ENCODE assay signal across 16 cellular contexts in genomic region chr6:40042232-40042631, GRCh38.
"Had no signal": no experiment of that assay in that cellular context is flagged by ENCODE, and none has a peak within 500 bp of the region (broad histone marks: within the 10 kb centered on the region; RNA-seq: fewer than 3 reads in every experiment).

No MANE protein-coding gene starts in this region.

- ATAC-seq: activated T-helper 17 cell treated with anti-CD3 and anti-CD28 coated beads, Interleukin-2, amount 50 U/mL, for 72 hours; stimulated activated naive CD8-positive, alpha-beta T cell treated with anti-CD3 and anti-CD28 coated beads, Interleukin-15, amount 100 ng/mL, for 72 hours had no signal

- H3K36me3 ChIP-seq: right atrium auricular region, thoracic aorta had no signal

- DNase-seq: activated B cell treated with CpG ODN at 0.5 μM for 24 hours; activated CD4-positive, alpha-beta T cell treated with anti-CD3 and anti-CD28 coated beads, Interleukin-2, amount 10 ng/mL, durations not matched to agents 7 days and 5 days; activated CD8-positive, alpha-beta memory T cell treated with anti-CD3 and anti-CD28 coated beads for 24 hours; activated naive CD4-positive, alpha-beta T cell treated with anti-CD3 and anti-CD28 coated beads for 36 hours; caudate nucleus; cortex of kidney; effector CD8-positive, alpha-beta T cell; hypothalamus; stimulated activated CD4-positive, alpha-beta T cell treated with anti-CD3 and anti-CD28 coated beads, Interleukin-4, amount 100 ng/mL, for 4 hours; stimulated activated naive CD8-positive, alpha-beta T cell treated with anti-CD3 and anti-CD28 coated beads, Interleukin-15, amount 100 ng/mL, for 72 hours had no signal

- FAIRE-seq: TTC549, urothelium cell line had no signal

- H3K27me3 ChIP-seq: right atrium auricular region had no signal

- H3K4me3 ChIP-seq: right atrium auricular region, skin epidermis, thoracic aorta had no signal
